In genomic region chr12:10385181-10385613, GRCh38 we compare ENCODE assay signal across 1 cellular context.
TF ChIP-seq lines count a peak whose summit lies in the region.

No MANE protein-coding gene starts in this region.

TF ChIP-seq in GM23338, 12 proteins besides CTCF, POLR2A, EP300 and RAD21:
- TF ChIP-seq ZNF462 (CRISPR knock-in tag; IDR thresholded peaks at IDR 0.05) (no peak), CREB1 (CRISPR knock-in tag; IDR thresholded peaks at IDR 0.05; ENCODE audit: low read depth) (no peak), POLR2AphosphoS5 (IDR thresholded peaks at IDR 0.05; ENCODE audit: low read depth) (no peak), STAT1 (IDR thresholded peaks at IDR 0.05; ENCODE audit: unreplicated experiment) (no peak), ZNF114 (CRISPR knock-in tag; IDR thresholded peaks at IDR 0.05) (no peak), REST (IDR thresholded peaks at IDR 0.05; ENCODE audit: unreplicated experiment) (no peak), ZNF331 (CRISPR knock-in tag; IDR thresholded peaks at IDR 0.05; ENCODE audit: low read depth) (no peak), JUNB (IDR thresholded peaks at IDR 0.05; ENCODE audit: unreplicated experiment) (no peak), ETS1 (IDR thresholded peaks at IDR 0.05) (no peak), EZH2phosphoT487 (IDR thresholded peaks at IDR 0.05; ENCODE audit: unreplicated experiment) (no peak), NANOG (IDR thresholded peaks at IDR 0.05; ENCODE audit: borderline replicate concordance) (no peak), EZH2 (IDR thresholded peaks at IDR 0.05; ENCODE audit: low read depth, unreplicated experiment) (no peak)
